In genomic region chr10:128990986-128991385, GRCh38 we compare ENCODE assay signal across 19 cellular contexts.
DNase-seq lines count a peak whose midpoint lies in the region; ATAC-seq, FAIRE-seq and TF ChIP-seq lines count a peak whose summit lies in the region.
"Had no signal": no experiment of that assay in that cellular context is flagged by ENCODE, and none has a peak within 500 bp of the region (broad histone marks: within the 10 kb centered on the region; RNA-seq: fewer than 3 reads in every experiment).

No MANE protein-coding gene starts in this region.

- no peaks in the 10 kb centered on the region for H3K27me3 ChIP-seq in right atrium auricular region
- no peaks in the 10 kb centered on the region for H3K27me3 ChIP-seq in pancreas

- H3K27me3 Mint-ChIP-seq in osteocyte (ENCODE audit: unreplicated experiment) (no peaks in the 10 kb centered on the region), type B pancreatic cell (peaks cover 17% of the 10 kb centered on the region)
- H3K27me3 Mint-ChIP-seq: CD4-positive, alpha-beta memory T cell had no signal

- H3K36me3 ChIP-seq in right atrium auricular region (no peaks in the 10 kb centered on the region), pancreas (no peaks in the 10 kb centered on the region)

- FAIRE-seq in pancreas (lab: Jason Lieb, UNC), result no peak
- FAIRE-seq: A549, GM12878 had no signal

- no peaks in the 10 kb centered on the region for H3K4me1 ChIP-seq in right atrium auricular region
- no peaks in the 10 kb centered on the region for H3K4me1 ChIP-seq in pancreas
- H3K4me1 ChIP-seq: A549 had no signal

- H3K27ac ChIP-seq in right atrium auricular region (no peak overlapping the region), pancreas (no peak overlapping the region)
- H3K27ac ChIP-seq: 22Rv1, A549, C4-2B, HL-60 had no signal

- no peak for TF ChIP-seq CTCF in right atrium auricular region (IDR thresholded peaks at IDR 0.05)
- no peak for TF ChIP-seq CTCF in osteocyte (IDR thresholded peaks at IDR 0.05)
- TF ChIP-seq CTCF in type B pancreatic cell (conservative IDR thresholded peaks at IDR 0.05), result no peak
- TF ChIP-seq CTCF in pancreas (IDR thresholded peaks at IDR 0.05), result no peak

- H3K4me3 Mint-ChIP-seq in osteocyte (ENCODE audit: unreplicated experiment) (no peak overlapping the region), type B pancreatic cell (no peak overlapping the region)
- H3K4me3 Mint-ChIP-seq: CD4-positive, alpha-beta memory T cell; H9 had no signal

- ATAC-seq in HG02885 (IDR thresholded peaks at IDR 0.05; ENCODE audit: poor library complexity, unreplicated experiment) (no peak), pancreas (no peak)
- ATAC-seq: A549, GM12878 had no signal

- H3K4me3 ChIP-seq in right atrium auricular region (no peak overlapping the region), pancreas (no peak overlapping the region)
- H3K4me3 ChIP-seq: A549, GM12878 had no signal

- DNase-seq in right atrium auricular region (ENCODE audit: low spot score) (peak; percentile 40), cardiac septum (ENCODE audit: low spot score) (no peak), osteocyte (ENCODE audit: extremely low spot score, unreplicated experiment) (peak; percentile 69), type B pancreatic cell (ENCODE audit: extremely low spot score, unreplicated experiment) (peak; percentile 63), pancreas (no peak)
- DNase-seq in activated effector memory CD4-positive, alpha-beta T cell treated with anti-CD3 and anti-CD28 coated beads, Interleukin-2, amount 50 U/mL, for 16 hours, result no peak
- DNase-seq: AML-193; Calu3; CD4-positive, alpha-beta memory T cell; DMS79 treated with DMSO at 0.1 percent for 48 hours; EL; GOT3; H9 had no signal

- H3K36me3 Mint-ChIP-seq in osteocyte (ENCODE audit: unreplicated experiment), result no peaks in the 10 kb centered on the region
- H3K36me3 Mint-ChIP-seq in type B pancreatic cell, result no peaks in the 10 kb centered on the region
- H3K36me3 Mint-ChIP-seq: CD4-positive, alpha-beta memory T cell had no signal

- intact Hi-C loops in cardiac septum (cut with DNase I), result no loop called here
- intact Hi-C loops in pancreas (cut with DNase I), result no loop called here

- H3K9me3 Mint-ChIP-seq in osteocyte (ENCODE audit: unreplicated experiment), result peaks cover 24% of the 10 kb centered on the region
- H3K9me3 Mint-ChIP-seq in type B pancreatic cell, result no peaks in the 10 kb centered on the region

- H3K27ac Mint-ChIP-seq in osteocyte (ENCODE audit: unreplicated experiment) (no peak overlapping the region), type B pancreatic cell (no peak overlapping the region)
- H3K27ac Mint-ChIP-seq: CD4-positive, alpha-beta memory T cell; H9 had no signal

- H3K9me3 ChIP-seq in right atrium auricular region, result no peaks in the 10 kb centered on the region
- H3K9me3 ChIP-seq in pancreas, result no peaks in the 10 kb centered on the region
- H3K9me3 ChIP-seq: A549 had no signal

- H3K4me1 Mint-ChIP-seq in osteocyte (ENCODE audit: unreplicated experiment), result no peaks in the 10 kb centered on the region
- H3K4me1 Mint-ChIP-seq in type B pancreatic cell (ENCODE audit: unreplicated experiment), result no peaks in the 10 kb centered on the region
- H3K4me1 Mint-ChIP-seq: CD4-positive, alpha-beta memory T cell had no signal

- WGBS in pancreas, 2 donors, result 83 to 87% methylated on average over 17 of the region's 17 CpGs

Comparison
In these comparisons a context has a peak if more than half of its experiments do, and no peak if none do; other contexts are left out.
1. DNase-seq: peak in right atrium auricular region (single experiment), osteocyte (single experiment) and type B pancreatic cell (single experiment); none in cardiac septum (single experiment), activated effector memory CD4-positive, alpha-beta T cell treated with anti-CD3 and anti-CD28 coated beads, Interleukin-2, amount 50 U/mL, for 16 hours (single experiment) and pancreas (0 of 6).